8 cellular contexts compared by ENCODE assay signal in genomic region chr19:18112989-18113478, GRCh38. TPM values are rescaled to one million over a fixed set of nuclear protein-coding genes. Genes with fewer than 3 reads are reported as not detected.
DNase-seq lines count a peak whose midpoint lies in the region; ATAC-seq and TF ChIP-seq lines count a peak whose summit lies in the region.

No MANE protein-coding gene starts in this region.

- TF ChIP-seq CTCF in prostate gland (IDR thresholded peaks at IDR 0.05): peak; percentile 67 to 94 (median 86)

- no peaks in the 10 kb centered on the region for H3K27me3 Mint-ChIP-seq in activated naive CD8-positive, alpha-beta T cell treated with anti-CD3 and anti-CD28 coated beads, Interleukin-2, amount 10 ng/mL, durations not matched to agents 7 days and 5 days

- no peak for TF ChIP-seq POLR2A in prostate gland (IDR thresholded peaks at IDR 0.05)

- H3K9me3 Mint-ChIP-seq in activated naive CD8-positive, alpha-beta T cell treated with anti-CD3 and anti-CD28 coated beads, Interleukin-2, amount 10 ng/mL, durations not matched to agents 7 days and 5 days: no peaks in the 10 kb centered on the region

- ATAC-seq in activated naive CD8-positive, alpha-beta T cell treated with anti-CD3 and anti-CD28 coated beads, Interleukin-2, amount 10 ng/mL, durations not matched to agents 7 days and 5 days (ENCODE audit: low read depth): peak; percentile 42
- peak; percentile 70 for ATAC-seq in Right ventricle myocardium inferior
- no peak for ATAC-seq in GM18517 (IDR thresholded peaks at IDR 0.05; ENCODE audit: unreplicated experiment)
- ATAC-seq in GM21723 (IDR thresholded peaks at IDR 0.05; ENCODE audit: unreplicated experiment): no peak

- H3K4me1 ChIP-seq in prostate gland (replicated peaks): peaks cover 6% of the 10 kb centered on the region

- no peak overlapping the region for H3K4me3 Mint-ChIP-seq in activated naive CD8-positive, alpha-beta T cell treated with anti-CD3 and anti-CD28 coated beads, Interleukin-2, amount 10 ng/mL, durations not matched to agents 7 days and 5 days

- POLR2A ChIA-PET in activated naive CD8-positive, alpha-beta T cell treated with anti-CD3 and anti-CD28 coated beads, Interleukin-2, amount 10 ng/mL, durations not matched to agents 7 days and 5 days (lab: Charles Lee): interaction anchor here (0.6 to 1.2 kb wide), 3 partner anchors 16 to 41 kb away, joined by 3 to 5 read pairs (median 3); partner anchors contain the start of gene MAST3

- no peaks in the 10 kb centered on the region for H3K9me3 ChIP-seq in prostate gland

- no peak overlapping the region for H3K4me3 ChIP-seq in prostate gland

- no peak overlapping the region for H3K27ac Mint-ChIP-seq in activated naive CD8-positive, alpha-beta T cell treated with anti-CD3 and anti-CD28 coated beads, Interleukin-2, amount 10 ng/mL, durations not matched to agents 7 days and 5 days

- no peak overlapping the region for H3K27ac ChIP-seq in prostate gland

- no peaks in the 10 kb centered on the region for H3K36me3 ChIP-seq in prostate gland

- peak; percentile 91 for DNase-seq in GM03348 (ENCODE audit: low spot score)
- DNase-seq in NCI-H1092 treated with DMSO at 0.1 percent for 48 hours (lab: John Stamatoyannopoulos, UW): peak; percentile 42
- DNase-seq in T follicular helper cell (ENCODE audit: low read depth): peak; percentile 61
- DNase-seq in activated naive CD8-positive, alpha-beta T cell treated with anti-CD3 and anti-CD28 coated beads, Interleukin-2, amount 10 ng/mL, durations not matched to agents 7 days and 5 days: peak; percentile 86
- peak; percentile 91 for DNase-seq in Right ventricle myocardium inferior (ENCODE audit: missing footprints)
- peak; percentile 81 for DNase-seq in prostate gland (ENCODE audit: low spot score)

- H3K36me3 Mint-ChIP-seq in activated naive CD8-positive, alpha-beta T cell treated with anti-CD3 and anti-CD28 coated beads, Interleukin-2, amount 10 ng/mL, durations not matched to agents 7 days and 5 days: peaks cover 4% of the 10 kb centered on the region

- H3K27me3 ChIP-seq in prostate gland (replicated peaks; ENCODE audit: insufficient read depth): no peaks in the 10 kb centered on the region

- intact Hi-C loops in Right ventricle myocardium inferior (cut with DNase I): loop anchor here (1.0 to 2.0 kb wide), 2 partner anchors 56 to 139 kb away; no protein-coding TSS in a partner anchor
- intact Hi-C loops in prostate gland (cut with DNase I): loop anchor here (5.0 kb wide), 1 partner anchor 139 kb away; no protein-coding TSS in a partner anchor

- WGBS in prostate gland: 28% methylated on average over 9 of the region's 9 CpGs

- H3K4me1 Mint-ChIP-seq in activated naive CD8-positive, alpha-beta T cell treated with anti-CD3 and anti-CD28 coated beads, Interleukin-2, amount 10 ng/mL, durations not matched to agents 7 days and 5 days: peaks cover 22% of the 10 kb centered on the region

RNA-seq across cellular contexts. Expression of gene MAST3, which starts 15.5 kb away (rescaled TPM):
- 10 to 100 TPM; 36.7 to 38.3 TPM for total RNA-seq in activated naive CD8-positive, alpha-beta T cell treated with anti-CD3 and anti-CD28 coated beads, Interleukin-2, amount 10 ng/mL, durations not matched to agents 7 days and 5 days
- total RNA-seq in Right ventricle myocardium inferior (5.5 TPM), prostate gland (10 to 100 TPM in 1 of 2 donors, 1 to 10 TPM in 1; 6.1 to 10.8 TPM)

RNA-seq across cellular contexts. Expression of gene IL12RB1, which starts 26.3 kb away (rescaled TPM):
- 10 to 100 TPM; 52.5 to 56.4 TPM for total RNA-seq in activated naive CD8-positive, alpha-beta T cell treated with anti-CD3 and anti-CD28 coated beads, Interleukin-2, amount 10 ng/mL, durations not matched to agents 7 days and 5 days
- 1.1 TPM for total RNA-seq in Right ventricle myocardium inferior
- total RNA-seq in prostate gland: under 1 TPM; 0.62 to 0.73 TPM

RNA-seq across cellular contexts. Expression of gene PIK3R2, which starts 39.9 kb away (rescaled TPM):
- 10 to 100 TPM; 11.4 to 12.9 TPM for total RNA-seq in activated naive CD8-positive, alpha-beta T cell treated with anti-CD3 and anti-CD28 coated beads, Interleukin-2, amount 10 ng/mL, durations not matched to agents 7 days and 5 days
- total RNA-seq in Right ventricle myocardium inferior (21.7 TPM), prostate gland (10 to 100 TPM; 41.3 to 71.6 TPM)

Comparison
In these comparisons a context has a peak if more than half of its experiments do, and no peak if none do; other contexts are left out.
1. ATAC-seq: peak in activated naive CD8-positive, alpha-beta T cell treated with anti-CD3 and anti-CD28 coated beads, Interleukin-2, amount 10 ng/mL, durations not matched to agents 7 days and 5 days (single experiment) and Right ventricle myocardium inferior (single experiment); none in GM18517 (single experiment) and GM21723 (single experiment).
2. RNA of gene IL12RB1, which starts 26.3 kb away (total RNA-seq): 52.5 to 56.4 TPM in activated naive CD8-positive, alpha-beta T cell treated with anti-CD3 and anti-CD28 coated beads, Interleukin-2, amount 10 ng/mL, durations not matched to agents 7 days and 5 days; 1.1 TPM in Right ventricle myocardium inferior (single experiment) and 0.62 to 0.73 TPM in prostate gland; every median in the first group is over 10 times any median in the second.
3. Peak in every context shown above with its lines, with median percentiles within 50 percentile points of each other: DNase-seq.